ENCODE assay signal across 2 cellular contexts in the genomic region with DNA sequence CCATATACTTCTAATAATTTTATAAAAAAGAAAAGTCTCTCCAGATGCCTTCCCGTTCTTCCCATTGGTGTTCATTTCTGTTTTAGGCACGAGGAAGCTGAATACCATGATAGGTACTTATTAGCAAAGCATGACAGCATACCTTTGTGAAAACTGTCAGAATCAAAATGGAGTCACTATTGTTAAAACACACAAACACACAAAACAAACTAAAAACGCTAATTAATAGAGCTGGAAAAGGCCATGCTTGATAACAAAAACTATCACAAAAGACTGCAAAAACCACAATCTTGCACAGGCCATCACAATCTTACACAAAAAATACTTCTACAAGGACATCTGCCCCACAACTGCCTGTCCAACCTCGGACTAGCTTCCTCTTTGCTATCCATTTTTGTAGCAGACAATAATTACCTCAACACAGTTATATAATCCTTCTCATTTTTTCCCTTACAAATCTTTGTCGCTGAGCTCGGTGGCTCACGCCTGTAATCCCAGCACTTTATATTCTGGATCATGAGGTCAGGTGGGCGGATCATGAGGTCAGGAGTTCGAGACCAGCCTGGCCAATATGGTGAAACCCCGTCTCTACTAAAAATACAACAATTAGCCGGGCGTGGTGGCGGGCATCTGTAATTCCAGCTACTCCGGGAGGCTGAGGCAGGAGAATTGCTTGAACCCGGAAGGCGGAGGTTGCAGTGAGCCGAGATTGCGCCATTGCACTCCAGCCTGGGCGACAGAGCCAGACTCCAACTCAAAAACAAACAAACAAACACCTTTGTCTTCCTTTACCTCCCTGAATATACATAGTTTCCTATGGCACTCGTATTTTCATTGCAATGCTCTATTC.
TF ChIP-seq lines count a peak whose summit lies in the region.

No MANE protein-coding gene starts in this region.

TF ChIP-seq in GM23338, 12 proteins besides CTCF, POLR2A, EP300 and RAD21 (continues in another document):
- TF ChIP-seq, protein P1, sequence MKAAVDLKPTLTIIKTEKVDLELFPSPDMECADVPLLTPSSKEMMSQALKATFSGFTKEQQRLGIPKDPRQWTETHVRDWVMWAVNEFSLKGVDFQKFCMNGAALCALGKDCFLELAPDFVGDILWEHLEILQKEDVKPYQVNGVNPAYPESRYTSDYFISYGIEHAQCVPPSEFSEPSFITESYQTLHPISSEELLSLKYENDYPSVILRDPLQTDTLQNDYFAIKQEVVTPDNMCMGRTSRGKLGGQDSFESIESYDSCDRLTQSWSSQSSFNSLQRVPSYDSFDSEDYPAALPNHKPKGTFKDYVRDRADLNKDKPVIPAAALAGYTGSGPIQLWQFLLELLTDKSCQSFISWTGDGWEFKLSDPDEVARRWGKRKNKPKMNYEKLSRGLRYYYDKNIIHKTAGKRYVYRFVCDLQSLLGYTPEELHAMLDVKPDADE (IDR thresholded peaks at IDR 0.05): no peak
- TF ChIP-seq POLR2AphosphoS5 (IDR thresholded peaks at IDR 0.05; ENCODE audit: low read depth) (no peak), EZH2 (IDR thresholded peaks at IDR 0.05; ENCODE audit: low read depth, unreplicated experiment) (no peak), ZNF114 (CRISPR knock-in tag; IDR thresholded peaks at IDR 0.05) (no peak), ZNF331 (CRISPR knock-in tag; IDR thresholded peaks at IDR 0.05; ENCODE audit: low read depth) (no peak)
- TF ChIP-seq, protein P2, sequence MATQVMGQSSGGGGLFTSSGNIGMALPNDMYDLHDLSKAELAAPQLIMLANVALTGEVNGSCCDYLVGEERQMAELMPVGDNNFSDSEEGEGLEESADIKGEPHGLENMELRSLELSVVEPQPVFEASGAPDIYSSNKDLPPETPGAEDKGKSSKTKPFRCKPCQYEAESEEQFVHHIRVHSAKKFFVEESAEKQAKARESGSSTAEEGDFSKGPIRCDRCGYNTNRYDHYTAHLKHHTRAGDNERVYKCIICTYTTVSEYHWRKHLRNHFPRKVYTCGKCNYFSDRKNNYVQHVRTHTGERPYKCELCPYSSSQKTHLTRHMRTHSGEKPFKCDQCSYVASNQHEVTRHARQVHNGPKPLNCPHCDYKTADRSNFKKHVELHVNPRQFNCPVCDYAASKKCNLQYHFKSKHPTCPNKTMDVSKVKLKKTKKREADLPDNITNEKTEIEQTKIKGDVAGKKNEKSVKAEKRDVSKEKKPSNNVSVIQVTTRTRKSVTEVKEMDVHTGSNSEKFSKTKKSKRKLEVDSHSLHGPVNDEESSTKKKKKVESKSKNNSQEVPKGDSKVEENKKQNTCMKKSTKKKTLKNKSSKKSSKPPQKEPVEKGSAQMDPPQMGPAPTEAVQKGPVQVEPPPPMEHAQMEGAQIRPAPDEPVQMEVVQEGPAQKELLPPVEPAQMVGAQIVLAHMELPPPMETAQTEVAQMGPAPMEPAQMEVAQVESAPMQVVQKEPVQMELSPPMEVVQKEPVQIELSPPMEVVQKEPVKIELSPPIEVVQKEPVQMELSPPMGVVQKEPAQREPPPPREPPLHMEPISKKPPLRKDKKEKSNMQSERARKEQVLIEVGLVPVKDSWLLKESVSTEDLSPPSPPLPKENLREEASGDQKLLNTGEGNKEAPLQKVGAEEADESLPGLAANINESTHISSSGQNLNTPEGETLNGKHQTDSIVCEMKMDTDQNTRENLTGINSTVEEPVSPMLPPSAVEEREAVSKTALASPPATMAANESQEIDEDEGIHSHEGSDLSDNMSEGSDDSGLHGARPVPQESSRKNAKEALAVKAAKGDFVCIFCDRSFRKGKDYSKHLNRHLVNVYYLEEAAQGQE (IDR thresholded peaks at IDR 0.05; ENCODE audit: unreplicated experiment): no peak
- TF ChIP-seq, protein P3, sequence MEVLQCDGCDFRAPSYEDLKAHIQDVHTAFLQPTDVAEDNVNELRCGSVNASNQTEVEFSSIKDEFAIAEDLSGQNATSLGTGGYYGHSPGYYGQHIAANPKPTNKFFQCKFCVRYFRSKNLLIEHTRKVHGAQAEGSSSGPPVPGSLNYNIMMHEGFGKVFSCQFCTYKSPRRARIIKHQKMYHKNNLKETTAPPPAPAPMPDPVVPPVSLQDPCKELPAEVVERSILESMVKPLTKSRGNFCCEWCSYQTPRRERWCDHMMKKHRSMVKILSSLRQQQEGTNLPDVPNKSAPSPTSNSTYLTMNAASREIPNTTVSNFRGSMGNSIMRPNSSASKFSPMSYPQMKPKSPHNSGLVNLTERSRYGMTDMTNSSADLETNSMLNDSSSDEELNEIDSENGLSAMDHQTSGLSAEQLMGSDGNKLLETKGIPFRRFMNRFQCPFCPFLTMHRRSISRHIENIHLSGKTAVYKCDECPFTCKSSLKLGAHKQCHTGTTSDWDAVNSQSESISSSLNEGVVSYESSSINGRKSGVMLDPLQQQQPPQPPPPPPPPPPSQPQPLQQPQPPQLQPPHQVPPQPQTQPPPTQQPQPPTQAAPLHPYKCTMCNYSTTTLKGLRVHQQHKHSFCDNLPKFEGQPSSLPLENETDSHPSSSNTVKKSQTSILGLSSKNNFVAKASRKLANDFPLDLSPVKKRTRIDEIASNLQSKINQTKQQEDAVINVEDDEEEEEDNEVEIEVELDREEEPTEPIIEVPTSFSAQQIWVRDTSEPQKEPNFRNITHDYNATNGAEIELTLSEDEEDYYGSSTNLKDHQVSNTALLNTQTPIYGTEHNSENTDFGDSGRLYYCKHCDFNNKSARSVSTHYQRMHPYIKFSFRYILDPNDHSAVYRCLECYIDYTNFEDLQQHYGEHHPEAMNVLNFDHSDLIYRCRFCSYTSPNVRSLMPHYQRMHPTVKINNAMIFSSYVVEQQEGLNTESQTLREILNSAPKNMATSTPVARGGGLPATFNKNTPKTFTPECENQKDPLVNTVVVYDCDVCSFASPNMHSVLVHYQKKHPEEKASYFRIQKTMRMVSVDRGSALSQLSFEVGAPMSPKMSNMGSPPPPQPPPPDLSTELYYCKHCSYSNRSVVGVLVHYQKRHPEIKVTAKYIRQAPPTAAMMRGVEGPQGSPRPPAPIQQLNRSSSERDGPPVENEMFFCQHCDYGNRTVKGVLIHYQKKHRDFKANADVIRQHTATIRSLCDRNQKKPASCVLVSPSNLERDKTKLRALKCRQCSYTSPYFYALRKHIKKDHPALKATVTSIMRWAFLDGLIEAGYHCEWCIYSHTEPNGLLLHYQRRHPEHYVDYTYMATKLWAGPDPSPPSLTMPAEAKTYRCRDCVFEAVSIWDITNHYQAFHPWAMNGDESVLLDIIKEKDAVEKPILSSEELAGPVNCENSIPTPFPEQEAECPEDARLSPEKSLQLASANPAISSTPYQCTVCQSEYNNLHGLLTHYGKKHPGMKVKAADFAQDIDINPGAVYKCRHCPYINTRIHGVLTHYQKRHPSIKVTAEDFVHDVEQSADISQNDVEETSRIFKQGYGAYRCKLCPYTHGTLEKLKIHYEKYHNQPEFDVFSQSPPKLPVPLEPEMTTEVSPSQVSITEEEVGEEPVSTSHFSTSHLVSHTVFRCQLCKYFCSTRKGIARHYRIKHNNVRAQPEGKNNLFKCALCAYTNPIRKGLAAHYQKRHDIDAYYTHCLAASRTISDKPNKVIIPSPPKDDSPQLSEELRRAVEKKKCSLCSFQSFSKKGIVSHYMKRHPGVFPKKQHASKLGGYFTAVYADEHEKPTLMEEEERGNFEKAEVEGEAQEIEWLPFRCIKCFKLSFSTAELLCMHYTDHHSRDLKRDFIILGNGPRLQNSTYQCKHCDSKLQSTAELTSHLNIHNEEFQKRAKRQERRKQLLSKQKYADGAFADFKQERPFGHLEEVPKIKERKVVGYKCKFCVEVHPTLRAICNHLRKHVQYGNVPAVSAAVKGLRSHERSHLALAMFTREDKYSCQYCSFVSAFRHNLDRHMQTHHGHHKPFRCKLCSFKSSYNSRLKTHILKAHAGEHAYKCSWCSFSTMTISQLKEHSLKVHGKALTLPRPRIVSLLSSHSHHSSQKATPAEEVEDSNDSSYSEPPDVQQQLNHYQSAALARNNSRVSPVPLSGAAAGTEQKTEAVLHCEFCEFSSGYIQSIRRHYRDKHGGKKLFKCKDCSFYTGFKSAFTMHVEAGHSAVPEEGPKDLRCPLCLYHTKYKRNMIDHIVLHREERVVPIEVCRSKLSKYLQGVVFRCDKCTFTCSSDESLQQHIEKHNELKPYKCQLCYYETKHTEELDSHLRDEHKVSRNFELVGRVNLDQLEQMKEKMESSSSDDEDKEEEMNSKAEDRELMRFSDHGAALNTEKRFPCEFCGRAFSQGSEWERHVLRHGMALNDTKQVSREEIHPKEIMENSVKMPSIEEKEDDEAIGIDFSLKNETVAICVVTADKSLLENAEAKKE (CRISPR knock-in tag; IDR thresholded peaks at IDR 0.05): no peak

TF ChIP-seq in GM12891, 5 proteins besides CTCF, POLR2A, EP300 and RAD21:
- no peak for TF ChIP-seq POLR2AphosphoS5 (IDR thresholded peaks at IDR 0.05; ENCODE audit: low read depth, low read length)
- no peak for TF ChIP-seq TAF1 (IDR thresholded peaks at IDR 0.05; ENCODE audit: low read depth, low read length)
- TF ChIP-seq POU2F2 (IDR thresholded peaks at IDR 0.05; ENCODE audit: low read depth, low read length): no peak
- no peak for TF ChIP-seq PAX5 (IDR thresholded peaks at IDR 0.05; ENCODE audit: insufficient read depth, low read length, severe bottlenecking)
- TF ChIP-seq SPI1 (IDR thresholded peaks at IDR 0.05; ENCODE audit: low read depth, low read length): no peak
